Comparison of ENCODE assay signal across 27 cellular contexts in the genomic region with DNA sequence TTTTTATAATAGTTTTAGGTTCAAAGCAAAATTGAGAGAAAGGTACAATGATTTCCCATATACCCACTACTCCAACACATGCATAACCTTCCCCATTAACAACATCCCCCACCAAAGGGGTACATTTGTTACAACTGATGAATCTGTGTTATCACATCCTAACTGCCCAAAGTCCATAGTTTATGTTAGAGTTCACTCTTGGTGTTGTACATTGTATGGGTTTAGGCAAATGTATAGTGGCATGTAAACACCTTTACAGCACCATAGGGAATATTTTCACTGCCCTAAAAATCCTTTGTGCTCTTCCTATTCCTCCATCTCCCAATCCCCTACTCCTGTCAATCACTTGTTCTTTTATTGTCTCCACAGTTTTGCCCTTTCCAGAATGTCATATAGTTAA.
"Had no signal": no experiment of that assay in that cellular context is flagged by ENCODE, and none has a peak within 500 bp of the region (broad histone marks: within the 10 kb centered on the region; RNA-seq: fewer than 3 reads in every experiment).

No MANE protein-coding gene starts in this region.

- DNase-seq: stimulated activated CD4-positive, alpha-beta T cell treated with anti-CD3 and anti-CD28 coated beads, Interleukin-2, amount 100 ng/mL, for 48 hours; stimulated activated CD4-positive, alpha-beta T cell treated with anti-CD3 and anti-CD28 coated beads, Interleukin-4, amount 100 ng/mL, for 1 hour; stimulated activated CD4-positive, alpha-beta T cell treated with anti-CD3 and anti-CD28 coated beads, Interleukin-4, amount 100 ng/mL, for 24 hours; stimulated activated CD4-positive, alpha-beta T cell treated with anti-CD3 and anti-CD28 coated beads, Interleukin-4, amount 100 ng/mL, for 4 hours; stimulated activated CD8-positive, alpha-beta memory T cell treated with anti-CD3 and anti-CD28 coated beads, Interleukin-4, amount 100 ng/mL, for 48 hours; stimulated activated naive B cell treated with anti-CD40 and anti-IgM and Interleukin-4, amounts not matched to agents 10 μg/mL and 1 μg/mL and 100 μg/mL, for 72 hours; stimulated activated naive CD4-positive, alpha-beta T cell; stimulated activated naive CD4-positive, alpha-beta T cell treated with Interleukin-2 at 50 U/mL for 16 hours; stimulated activated naive CD8-positive, alpha-beta T cell treated with anti-CD3 and anti-CD28 coated beads, Interleukin-15, amount 100 ng/mL, for 72 hours; stimulated activated naive CD8-positive, alpha-beta T cell treated with anti-CD3 and anti-CD28 coated beads, Interleukin-15, Interleukin-2, amounts not matched to agents 100 U/mL and 50 U/mL, for 24 hours; stomach; substantia nigra; testis; thyroid gland; tibial artery; transverse colon; trophoblast cell; upper lobe of left lung; upper lobe of right lung; uterus had no signal

- FAIRE-seq: urothelium cell line had no signal

- H3K9me3 ChIP-seq: testis, thyroid gland, upper lobe of right lung had no signal

- H3K27me3 ChIP-seq: stomach, suprapubic skin, testis, thyroid gland, tibial artery, tibial nerve, transverse colon, upper lobe of left lung, upper lobe of right lung, uterus, vagina had no signal

- H3K27ac ChIP-seq: stomach, suprapubic skin, testis, thoracic aorta, thyroid gland, tibial artery, tibial nerve, transverse colon, upper lobe of left lung, upper lobe of right lung, uterus, vagina had no signal

- ATAC-seq: stimulated activated effector memory CD8-positive, alpha-beta T cell treated with anti-CD3 and anti-CD28 coated beads, Interleukin-12 subunit alpha, Interleukin-12 subunit beta, amount 100 ng/mL, for 72 hours; stimulated activated memory B cell treated with anti-CD40 and anti-IgM and Interleukin-4, amounts not matched to agents 10 μg/mL and 1 μg/mL and 100 μg/mL, for 72 hours; stimulated activated naive B cell treated with anti-CD40 and anti-IgM and Interleukin-4, amounts not matched to agents 10 μg/mL and 1 μg/mL and 100 μg/mL, for 72 hours; stimulated activated naive CD8-positive, alpha-beta T cell treated with anti-CD3 and anti-CD28 coated beads, Interleukin-15, amount 100 ng/mL, for 72 hours; stimulated activated naive CD8-positive, alpha-beta T cell treated with anti-CD3 and anti-CD28 coated beads, Interleukin-15, Interleukin-2, amounts not matched to agents 100 U/mL and 50 U/mL, for 24 hours; upper lobe of right lung had no signal

- H3K4me3 ChIP-seq: stomach, suprapubic skin, testis, thoracic aorta, thyroid gland, tibial artery, tibial nerve, transverse colon, upper lobe of left lung, upper lobe of right lung, uterus, vagina had no signal

- H3K4me1 ChIP-seq: stomach, suprapubic skin, testis, thyroid gland, tibial artery, tibial nerve, transverse colon, upper lobe of left lung, upper lobe of right lung, uterus, vagina had no signal

- H3K36me3 ChIP-seq: stomach, suprapubic skin, thoracic aorta, thyroid gland, tibial artery, tibial nerve, transverse colon, upper lobe of left lung, upper lobe of right lung, uterus, vagina had no signal
